ENCODE assay signal across 16 cellular contexts in genomic region chr1:115461526-115461925, GRCh38.
"Had no signal": no experiment of that assay in that cellular context is flagged by ENCODE, and none has a peak within 500 bp of the region (broad histone marks: within the 10 kb centered on the region; RNA-seq: fewer than 3 reads in every experiment).

No MANE protein-coding gene starts in this region.

- H3K9me3 Mint-ChIP-seq: activated naive CD4-positive, alpha-beta T cell treated with anti-CD3 and anti-CD28 coated beads, Interleukin-2, amount 50 U/mL, for 24 hours; dendritic cell treated with granulocyte-macrophage colony-stimulating factor and Interleukin-4, amounts not matched to agents 40 ng/mL and 50 ng/mL, for 4 days; effector memory CD8-positive, alpha-beta T cell; memory B cell; nephron progenitor cell; stimulated activated naive CD8-positive, alpha-beta T cell treated with anti-CD3 and anti-CD28 coated beads, Interleukin-15, Interleukin-2, amounts not matched to agents 100 ng/mL and 50 ng/mL, for 24 hours had no signal

- H3K4me1 ChIP-seq: left lung, testis, uterus had no signal

- H3K4me3 ChIP-seq: body of pancreas, left lung, ovary, testis, uterus had no signal

- H3K4me1 Mint-ChIP-seq: activated naive CD4-positive, alpha-beta T cell treated with anti-CD3 and anti-CD28 coated beads, Interleukin-2, amount 50 U/mL, for 24 hours; memory B cell; T-helper 17 cell had no signal

- H3K36me3 Mint-ChIP-seq: activated naive CD4-positive, alpha-beta T cell treated with anti-CD3 and anti-CD28 coated beads, Interleukin-2, amount 50 U/mL, for 24 hours; memory B cell had no signal

- DNase-seq: activated T-cell treated with anti-CD3 and anti-CD28 coated beads, Interleukin-2, amount 50 U/mL, for 1 hour; body of pancreas; effector memory CD8-positive, alpha-beta T cell; foreskin fibroblast; head of caudate nucleus; left lung; nephron progenitor cell; ovary; stimulated activated CD4-positive, alpha-beta T cell treated with anti-CD3 and anti-CD28 coated beads, Interleukin-4, amount 100 ng/mL, for 24 hours; T-helper 17 cell; testis; uterus had no signal

- H3K27ac ChIP-seq: body of pancreas, left lung, ovary, testis, uterus had no signal

- H3K27ac Mint-ChIP-seq: activated naive CD4-positive, alpha-beta T cell treated with anti-CD3 and anti-CD28 coated beads, Interleukin-2, amount 50 U/mL, for 24 hours; dendritic cell treated with granulocyte-macrophage colony-stimulating factor and Interleukin-4, amounts not matched to agents 40 ng/mL and 50 ng/mL, for 4 days; effector memory CD8-positive, alpha-beta T cell; memory B cell; nephron progenitor cell; stimulated activated naive CD8-positive, alpha-beta T cell treated with anti-CD3 and anti-CD28 coated beads, Interleukin-15, Interleukin-2, amounts not matched to agents 100 ng/mL and 50 ng/mL, for 24 hours; T-helper 17 cell had no signal

- ATAC-seq: body of pancreas; effector memory CD8-positive, alpha-beta T cell; left lung; T-helper 17 cell had no signal

- H3K4me3 Mint-ChIP-seq: activated naive CD4-positive, alpha-beta T cell treated with anti-CD3 and anti-CD28 coated beads, Interleukin-2, amount 50 U/mL, for 24 hours; dendritic cell treated with granulocyte-macrophage colony-stimulating factor and Interleukin-4, amounts not matched to agents 40 ng/mL and 50 ng/mL, for 4 days; effector memory CD8-positive, alpha-beta T cell; memory B cell; nephron progenitor cell; stimulated activated naive CD8-positive, alpha-beta T cell treated with anti-CD3 and anti-CD28 coated beads, Interleukin-15, Interleukin-2, amounts not matched to agents 100 ng/mL and 50 ng/mL, for 24 hours; T-helper 17 cell had no signal

- H3K27me3 ChIP-seq: body of pancreas, left lung, ovary, testis, uterus had no signal

- H3K9me3 ChIP-seq: body of pancreas, left lung, ovary, testis, uterus had no signal

- H3K27me3 Mint-ChIP-seq: dendritic cell treated with granulocyte-macrophage colony-stimulating factor and Interleukin-4, amounts not matched to agents 40 ng/mL and 50 ng/mL, for 4 days; stimulated activated naive CD8-positive, alpha-beta T cell treated with anti-CD3 and anti-CD28 coated beads, Interleukin-15, Interleukin-2, amounts not matched to agents 100 ng/mL and 50 ng/mL, for 24 hours had no signal

- H3K36me3 ChIP-seq: left lung, ovary, uterus had no signal
